In the genomic region with DNA sequence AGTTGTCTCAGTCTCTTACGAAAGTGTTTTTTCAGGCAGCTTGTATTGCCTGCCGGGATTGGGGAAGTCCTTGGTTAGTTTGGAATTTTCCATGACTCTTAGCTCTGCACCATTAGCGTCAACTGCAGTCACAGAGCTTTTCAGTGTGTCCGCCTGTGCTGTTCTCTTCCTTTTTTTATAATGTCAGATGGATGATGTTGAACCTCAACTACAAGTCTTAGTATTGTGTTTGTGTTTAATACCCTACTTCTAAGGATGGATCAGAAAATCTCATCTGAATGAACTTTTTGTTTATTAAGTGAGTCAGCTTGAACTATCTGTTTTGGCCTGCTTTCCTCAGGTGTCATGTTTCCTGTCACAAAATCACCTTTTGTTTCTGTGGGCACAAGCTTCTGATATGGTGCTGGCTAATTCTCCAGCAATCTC, we compare ENCODE assay signal across 1 cellular context.
TF ChIP-seq lines count a peak whose summit lies in the region.

No MANE protein-coding gene starts in this region.

TF ChIP-seq in HepG2, 621 proteins besides CTCF, POLR2A, EP300 and RAD21 (continued from another document and continues in another):
- TF ChIP-seq HDAC2 (CRISPR knock-in tag; IDR thresholded peaks at IDR 0.05) (no peak), NR2F2 (IDR thresholded peaks at IDR 0.05; ENCODE audit: borderline replicate concordance, low read depth) (no peak), CHD2 (IDR thresholded peaks at IDR 0.05; ENCODE audit: low read depth, low read length) (no peak), PCBP1 (IDR thresholded peaks at IDR 0.05; ENCODE audit: borderline replicate concordance, low read depth, low read length) (no peak), ZNF614 (CRISPR knock-in tag; IDR thresholded peaks at IDR 0.05; ENCODE audit: borderline replicate concordance) (0 out of 2 replicates have a peak, but pooled peaks have one; percentile 15), ZC3H4 (CRISPR knock-in tag; IDR thresholded peaks at IDR 0.05; ENCODE audit: borderline replicate concordance) (no peak), NCOR1 (IDR thresholded peaks at IDR 0.05; ENCODE audit: borderline replicate concordance, low read length) (0 out of 2 replicates have a peak, but pooled peaks have one; percentile 24), JUND (CRISPR knock-in tag; IDR thresholded peaks at IDR 0.05) (no peak), BRD4 (CRISPR knock-in tag; IDR thresholded peaks at IDR 0.05) (no peak), ELF4 (CRISPR knock-in tag; IDR thresholded peaks at IDR 0.05; ENCODE audit: borderline replicate concordance) (no peak), ZNF329 (CRISPR knock-in tag; IDR thresholded peaks at IDR 0.05; ENCODE audit: low read depth) (no peak), ZNF354B (CRISPR knock-in tag; IDR thresholded peaks at IDR 0.05) (no peak), JUNB (CRISPR knock-in tag; IDR thresholded peaks at IDR 0.05; ENCODE audit: borderline replicate concordance) (no peak), ZNF17 (CRISPR knock-in tag; IDR thresholded peaks at IDR 0.05) (no peak), ZKSCAN8 (CRISPR knock-in tag; IDR thresholded peaks at IDR 0.05; ENCODE audit: borderline replicate concordance) (no peak), SSRP1 (CRISPR knock-in tag; IDR thresholded peaks at IDR 0.05) (no peak), SIN3A (IDR thresholded peaks at IDR 0.05; ENCODE audit: borderline replicate concordance, low read depth, low read length) (0 out of 2 replicates have a peak, but pooled peaks have one; percentile 40), ETV5 (CRISPR knock-in tag; IDR thresholded peaks at IDR 0.05; ENCODE audit: borderline replicate concordance) (no peak; the same call in 1 of the 2 replicates), BCL6 (CRISPR knock-in tag; IDR thresholded peaks at IDR 0.05) (peak; percentile 45), DR1 (CRISPR knock-in tag; IDR thresholded peaks at IDR 0.05) (no peak), ZFP1 (CRISPR knock-in tag; IDR thresholded peaks at IDR 0.05) (no peak), NCOA2 (CRISPR knock-in tag; IDR thresholded peaks at IDR 0.05) (peak; percentile 50; the same call in 1 of the 2 replicates)
- TF ChIP-seq, protein P1, sequence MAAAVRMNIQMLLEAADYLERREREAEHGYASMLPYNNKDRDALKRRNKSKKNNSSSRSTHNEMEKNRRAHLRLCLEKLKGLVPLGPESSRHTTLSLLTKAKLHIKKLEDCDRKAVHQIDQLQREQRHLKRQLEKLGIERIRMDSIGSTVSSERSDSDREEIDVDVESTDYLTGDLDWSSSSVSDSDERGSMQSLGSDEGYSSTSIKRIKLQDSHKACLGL (CRISPR knock-in tag; IDR thresholded peaks at IDR 0.05): no peak
- TF ChIP-seq, protein P2, sequence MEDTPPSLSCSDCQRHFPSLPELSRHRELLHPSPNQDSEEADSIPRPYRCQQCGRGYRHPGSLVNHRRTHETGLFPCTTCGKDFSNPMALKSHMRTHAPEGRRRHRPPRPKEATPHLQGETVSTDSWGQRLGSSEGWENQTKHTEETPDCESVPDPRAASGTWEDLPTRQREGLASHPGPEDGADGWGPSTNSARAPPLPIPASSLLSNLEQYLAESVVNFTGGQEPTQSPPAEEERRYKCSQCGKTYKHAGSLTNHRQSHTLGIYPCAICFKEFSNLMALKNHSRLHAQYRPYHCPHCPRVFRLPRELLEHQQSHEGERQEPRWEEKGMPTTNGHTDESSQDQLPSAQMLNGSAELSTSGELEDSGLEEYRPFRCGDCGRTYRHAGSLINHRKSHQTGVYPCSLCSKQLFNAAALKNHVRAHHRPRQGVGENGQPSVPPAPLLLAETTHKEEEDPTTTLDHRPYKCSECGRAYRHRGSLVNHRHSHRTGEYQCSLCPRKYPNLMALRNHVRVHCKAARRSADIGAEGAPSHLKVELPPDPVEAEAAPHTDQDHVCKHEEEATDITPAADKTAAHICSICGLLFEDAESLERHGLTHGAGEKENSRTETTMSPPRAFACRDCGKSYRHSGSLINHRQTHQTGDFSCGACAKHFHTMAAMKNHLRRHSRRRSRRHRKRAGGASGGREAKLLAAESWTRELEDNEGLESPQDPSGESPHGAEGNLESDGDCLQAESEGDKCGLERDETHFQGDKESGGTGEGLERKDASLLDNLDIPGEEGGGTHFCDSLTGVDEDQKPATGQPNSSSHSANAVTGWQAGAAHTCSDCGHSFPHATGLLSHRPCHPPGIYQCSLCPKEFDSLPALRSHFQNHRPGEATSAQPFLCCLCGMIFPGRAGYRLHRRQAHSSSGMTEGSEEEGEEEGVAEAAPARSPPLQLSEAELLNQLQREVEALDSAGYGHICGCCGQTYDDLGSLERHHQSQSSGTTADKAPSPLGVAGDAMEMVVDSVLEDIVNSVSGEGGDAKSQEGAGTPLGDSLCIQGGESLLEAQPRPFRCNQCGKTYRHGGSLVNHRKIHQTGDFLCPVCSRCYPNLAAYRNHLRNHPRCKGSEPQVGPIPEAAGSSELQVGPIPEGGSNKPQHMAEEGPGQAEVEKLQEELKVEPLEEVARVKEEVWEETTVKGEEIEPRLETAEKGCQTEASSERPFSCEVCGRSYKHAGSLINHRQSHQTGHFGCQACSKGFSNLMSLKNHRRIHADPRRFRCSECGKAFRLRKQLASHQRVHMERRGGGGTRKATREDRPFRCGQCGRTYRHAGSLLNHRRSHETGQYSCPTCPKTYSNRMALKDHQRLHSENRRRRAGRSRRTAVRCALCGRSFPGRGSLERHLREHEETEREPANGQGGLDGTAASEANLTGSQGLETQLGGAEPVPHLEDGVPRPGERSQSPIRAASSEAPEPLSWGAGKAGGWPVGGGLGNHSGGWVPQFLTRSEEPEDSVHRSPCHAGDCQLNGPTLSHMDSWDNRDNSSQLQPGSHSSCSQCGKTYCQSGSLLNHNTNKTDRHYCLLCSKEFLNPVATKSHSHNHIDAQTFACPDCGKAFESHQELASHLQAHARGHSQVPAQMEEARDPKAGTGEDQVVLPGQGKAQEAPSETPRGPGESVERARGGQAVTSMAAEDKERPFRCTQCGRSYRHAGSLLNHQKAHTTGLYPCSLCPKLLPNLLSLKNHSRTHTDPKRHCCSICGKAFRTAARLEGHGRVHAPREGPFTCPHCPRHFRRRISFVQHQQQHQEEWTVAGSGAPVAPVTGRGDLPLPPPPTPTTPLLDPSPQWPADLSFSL (CRISPR knock-in tag; IDR thresholded peaks at IDR 0.05): no peak
- TF ChIP-seq, protein P3, sequence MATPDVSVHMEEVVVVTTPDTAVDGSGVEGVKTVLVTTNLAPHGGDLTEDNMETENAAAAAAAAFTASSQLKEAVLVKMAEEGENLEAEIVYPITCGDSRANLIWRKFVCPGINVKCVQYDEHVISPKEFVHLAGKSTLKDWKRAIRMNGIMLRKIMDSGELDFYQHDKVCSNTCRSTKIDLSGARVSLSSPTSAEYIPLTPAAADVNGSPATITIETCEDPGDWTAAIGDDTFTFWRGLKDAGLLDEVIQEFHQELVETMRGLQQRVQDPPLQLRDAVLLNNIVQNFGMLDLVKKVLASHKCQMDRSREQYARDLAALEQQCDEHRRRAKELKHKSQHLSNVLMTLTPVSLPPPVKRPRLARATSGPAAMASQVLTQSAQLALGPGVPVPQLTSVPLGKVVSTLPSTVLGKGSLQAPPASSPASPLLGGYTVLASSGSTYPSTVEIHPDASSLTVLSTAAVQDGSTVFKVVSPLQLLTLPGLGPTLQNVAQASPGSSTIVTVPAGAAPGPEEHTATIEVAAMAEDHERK (CRISPR knock-in tag; IDR thresholded peaks at IDR 0.05; ENCODE audit: low read depth): no peak
- TF ChIP-seq, protein P4, sequence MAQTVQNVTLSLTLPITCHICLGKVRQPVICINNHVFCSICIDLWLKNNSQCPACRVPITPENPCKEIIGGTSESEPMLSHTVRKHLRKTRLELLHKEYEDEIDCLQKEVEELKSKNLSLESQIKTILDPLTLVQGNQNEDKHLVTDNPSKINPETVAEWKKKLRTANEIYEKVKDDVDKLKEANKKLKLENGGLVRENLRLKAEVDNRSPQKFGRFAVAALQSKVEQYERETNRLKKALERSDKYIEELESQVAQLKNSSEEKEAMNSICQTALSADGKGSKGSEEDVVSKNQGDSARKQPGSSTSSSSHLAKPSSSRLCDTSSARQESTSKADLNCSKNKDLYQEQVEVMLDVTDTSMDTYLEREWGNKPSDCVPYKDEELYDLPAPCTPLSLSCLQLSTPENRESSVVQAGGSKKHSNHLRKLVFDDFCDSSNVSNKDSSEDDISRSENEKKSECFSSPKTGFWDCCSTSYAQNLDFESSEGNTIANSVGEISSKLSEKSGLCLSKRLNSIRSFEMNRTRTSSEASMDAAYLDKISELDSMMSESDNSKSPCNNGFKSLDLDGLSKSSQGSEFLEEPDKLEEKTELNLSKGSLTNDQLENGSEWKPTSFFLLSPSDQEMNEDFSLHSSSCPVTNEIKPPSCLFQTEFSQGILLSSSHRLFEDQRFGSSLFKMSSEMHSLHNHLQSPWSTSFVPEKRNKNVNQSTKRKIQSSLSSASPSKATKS (CRISPR knock-in tag; IDR thresholded peaks at IDR 0.05): no peak
- TF ChIP-seq, protein P5, sequence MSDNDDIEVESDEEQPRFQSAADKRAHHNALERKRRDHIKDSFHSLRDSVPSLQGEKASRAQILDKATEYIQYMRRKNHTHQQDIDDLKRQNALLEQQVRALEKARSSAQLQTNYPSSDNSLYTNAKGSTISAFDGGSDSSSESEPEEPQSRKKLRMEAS (IDR thresholded peaks at IDR 0.05): no peak
- TF ChIP-seq, protein P6, sequence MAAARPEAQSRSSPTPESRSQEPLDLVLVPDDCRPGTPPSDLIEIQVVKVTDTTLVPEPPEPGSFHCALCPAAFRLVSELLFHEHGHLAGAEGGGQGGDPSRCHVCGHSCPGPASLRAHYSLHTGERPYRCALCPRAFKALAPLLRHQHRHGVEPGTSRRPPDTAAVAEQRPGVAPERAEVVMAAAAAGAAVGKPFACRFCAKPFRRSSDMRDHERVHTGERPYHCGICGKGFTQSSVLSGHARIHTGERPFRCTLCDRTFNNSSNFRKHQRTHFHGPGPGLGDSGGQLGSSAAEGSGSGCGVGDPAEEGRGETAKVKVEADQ (CRISPR knock-in tag; IDR thresholded peaks at IDR 0.05; ENCODE audit: borderline replicate concordance): no peak
- TF ChIP-seq, protein P7, sequence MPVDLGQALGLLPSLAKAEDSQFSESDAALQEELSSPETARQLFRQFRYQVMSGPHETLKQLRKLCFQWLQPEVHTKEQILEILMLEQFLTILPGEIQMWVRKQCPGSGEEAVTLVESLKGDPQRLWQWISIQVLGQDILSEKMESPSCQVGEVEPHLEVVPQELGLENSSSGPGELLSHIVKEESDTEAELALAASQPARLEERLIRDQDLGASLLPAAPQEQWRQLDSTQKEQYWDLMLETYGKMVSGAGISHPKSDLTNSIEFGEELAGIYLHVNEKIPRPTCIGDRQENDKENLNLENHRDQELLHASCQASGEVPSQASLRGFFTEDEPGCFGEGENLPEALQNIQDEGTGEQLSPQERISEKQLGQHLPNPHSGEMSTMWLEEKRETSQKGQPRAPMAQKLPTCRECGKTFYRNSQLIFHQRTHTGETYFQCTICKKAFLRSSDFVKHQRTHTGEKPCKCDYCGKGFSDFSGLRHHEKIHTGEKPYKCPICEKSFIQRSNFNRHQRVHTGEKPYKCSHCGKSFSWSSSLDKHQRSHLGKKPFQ (CRISPR knock-in tag; IDR thresholded peaks at IDR 0.05; ENCODE audit: insufficient replicate concordance): no peak
- TF ChIP-seq, protein P8, sequence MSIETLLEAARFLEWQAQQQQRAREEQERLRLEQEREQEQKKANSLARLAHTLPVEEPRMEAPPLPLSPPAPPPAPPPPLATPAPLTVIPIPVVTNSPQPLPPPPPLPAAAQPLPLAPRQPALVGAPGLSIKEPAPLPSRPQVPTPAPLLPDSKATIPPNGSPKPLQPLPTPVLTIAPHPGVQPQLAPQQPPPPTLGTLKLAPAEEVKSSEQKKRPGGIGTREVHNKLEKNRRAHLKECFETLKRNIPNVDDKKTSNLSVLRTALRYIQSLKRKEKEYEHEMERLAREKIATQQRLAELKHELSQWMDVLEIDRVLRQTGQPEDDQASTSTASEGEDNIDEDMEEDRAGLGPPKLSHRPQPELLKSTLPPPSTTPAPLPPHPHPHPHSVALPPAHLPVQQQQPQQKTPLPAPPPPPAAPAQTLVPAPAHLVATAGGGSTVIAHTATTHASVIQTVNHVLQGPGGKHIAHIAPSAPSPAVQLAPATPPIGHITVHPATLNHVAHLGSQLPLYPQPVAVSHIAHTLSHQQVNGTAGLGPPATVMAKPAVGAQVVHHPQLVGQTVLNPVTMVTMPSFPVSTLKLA (IDR thresholded peaks at IDR 0.05): no peak
- TF ChIP-seq, protein P9, sequence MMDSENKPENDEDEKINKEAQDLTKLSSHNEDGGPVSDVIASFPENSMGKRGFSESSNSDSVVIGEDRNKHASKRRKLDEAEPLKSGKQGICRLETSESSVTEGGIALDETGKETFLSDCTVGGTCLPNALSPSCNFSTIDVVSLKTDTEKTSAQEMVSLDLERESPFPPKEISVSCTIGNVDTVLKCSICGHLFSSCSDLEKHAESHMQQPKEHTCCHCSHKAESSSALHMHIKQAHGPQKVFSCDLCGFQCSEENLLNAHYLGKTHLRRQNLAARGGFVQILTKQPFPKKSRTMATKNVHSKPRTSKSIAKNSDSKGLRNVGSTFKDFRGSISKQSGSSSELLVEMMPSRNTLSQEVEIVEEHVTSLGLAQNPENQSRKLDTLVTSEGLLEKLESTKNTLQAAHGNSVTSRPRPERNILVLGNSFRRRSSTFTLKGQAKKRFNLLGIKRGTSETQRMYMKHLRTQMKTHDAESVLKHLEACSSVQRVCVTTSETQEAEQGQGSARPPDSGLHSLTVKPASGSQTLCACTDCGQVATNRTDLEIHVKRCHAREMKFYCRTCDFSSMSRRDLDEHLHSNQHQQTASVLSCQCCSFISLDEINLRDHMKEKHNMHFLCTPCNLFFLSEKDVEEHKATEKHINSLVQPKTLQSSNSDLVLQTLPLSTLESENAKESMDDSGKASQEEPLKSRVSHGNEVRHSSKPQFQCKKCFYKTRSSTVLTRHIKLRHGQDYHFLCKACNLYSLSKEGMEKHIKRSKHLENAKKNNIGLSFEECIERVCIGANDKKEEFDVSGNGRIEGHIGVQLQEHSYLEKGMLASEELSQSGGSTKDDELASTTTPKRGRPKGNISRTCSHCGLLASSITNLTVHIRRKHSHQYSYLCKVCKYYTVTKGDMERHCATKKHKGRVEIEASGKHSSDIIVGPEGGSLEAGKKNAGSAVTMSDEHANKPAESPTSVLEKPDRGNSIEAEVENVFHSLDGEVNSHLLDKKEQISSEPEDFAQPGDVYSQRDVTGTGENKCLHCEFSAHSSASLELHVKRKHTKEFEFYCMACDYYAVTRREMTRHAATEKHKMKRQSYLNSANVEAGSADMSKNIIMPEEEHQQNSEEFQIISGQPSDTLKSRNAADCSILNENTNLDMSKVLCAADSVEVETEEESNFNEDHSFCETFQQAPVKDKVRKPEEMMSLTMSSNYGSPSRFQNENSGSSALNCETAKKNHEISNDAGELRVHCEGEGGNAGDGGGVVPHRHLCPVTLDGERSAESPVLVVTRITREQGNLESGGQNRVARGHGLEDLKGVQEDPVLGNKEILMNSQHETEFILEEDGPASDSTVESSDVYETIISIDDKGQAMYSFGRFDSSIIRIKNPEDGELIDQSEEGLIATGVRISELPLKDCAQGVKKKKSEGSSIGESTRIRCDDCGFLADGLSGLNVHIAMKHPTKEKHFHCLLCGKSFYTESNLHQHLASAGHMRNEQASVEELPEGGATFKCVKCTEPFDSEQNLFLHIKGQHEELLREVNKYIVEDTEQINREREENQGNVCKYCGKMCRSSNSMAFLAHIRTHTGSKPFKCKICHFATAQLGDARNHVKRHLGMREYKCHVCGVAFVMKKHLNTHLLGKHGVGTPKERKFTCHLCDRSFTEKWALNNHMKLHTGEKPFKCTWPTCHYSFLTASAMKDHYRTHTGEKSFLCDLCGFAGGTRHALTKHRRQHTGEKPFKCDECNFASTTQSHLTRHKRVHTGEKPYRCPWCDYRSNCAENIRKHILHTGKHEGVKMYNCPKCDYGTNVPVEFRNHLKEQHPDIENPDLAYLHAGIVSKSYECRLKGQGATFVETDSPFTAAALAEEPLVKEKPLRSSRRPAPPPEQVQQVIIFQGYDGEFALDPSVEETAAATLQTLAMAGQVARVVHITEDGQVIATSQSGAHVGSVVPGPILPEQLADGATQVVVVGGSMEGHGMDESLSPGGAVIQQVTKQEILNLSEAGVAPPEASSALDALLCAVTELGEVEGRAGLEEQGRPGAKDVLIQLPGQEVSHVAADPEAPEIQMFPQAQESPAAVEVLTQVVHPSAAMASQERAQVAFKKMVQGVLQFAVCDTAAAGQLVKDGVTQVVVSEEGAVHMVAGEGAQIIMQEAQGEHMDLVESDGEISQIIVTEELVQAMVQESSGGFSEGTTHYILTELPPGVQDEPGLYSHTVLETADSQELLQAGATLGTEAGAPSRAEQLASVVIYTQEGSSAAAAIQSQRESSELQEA (CRISPR knock-in tag; IDR thresholded peaks at IDR 0.05; ENCODE audit: not compliant biosample characterization): no peak
